ENCODE assay signal across 1 cellular context in the genomic region with DNA sequence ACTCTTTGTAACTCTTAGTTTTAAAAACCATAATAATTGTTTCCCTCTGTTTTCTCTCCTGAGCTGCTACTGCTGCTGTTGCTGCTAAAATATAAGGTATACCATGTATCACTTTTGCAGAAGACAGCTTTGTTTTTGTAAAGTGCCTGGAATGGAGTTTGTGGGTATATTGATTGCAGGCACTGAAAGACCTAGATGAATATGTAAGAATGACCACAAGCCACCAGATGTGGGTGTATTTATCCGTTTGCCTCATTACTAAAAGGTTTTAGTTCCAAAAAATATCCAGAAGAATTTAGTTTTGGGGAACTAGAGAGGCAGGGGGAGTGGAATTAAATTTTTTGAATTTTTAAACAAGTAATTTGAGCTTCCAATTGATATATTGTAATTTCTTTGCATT.
TF ChIP-seq lines count a peak whose summit lies in the region.

No MANE protein-coding gene starts in this region.

TF ChIP-seq in GM23338, 12 proteins besides CTCF, POLR2A, EP300 and RAD21 (continued from another document):
- TF ChIP-seq, protein P1, sequence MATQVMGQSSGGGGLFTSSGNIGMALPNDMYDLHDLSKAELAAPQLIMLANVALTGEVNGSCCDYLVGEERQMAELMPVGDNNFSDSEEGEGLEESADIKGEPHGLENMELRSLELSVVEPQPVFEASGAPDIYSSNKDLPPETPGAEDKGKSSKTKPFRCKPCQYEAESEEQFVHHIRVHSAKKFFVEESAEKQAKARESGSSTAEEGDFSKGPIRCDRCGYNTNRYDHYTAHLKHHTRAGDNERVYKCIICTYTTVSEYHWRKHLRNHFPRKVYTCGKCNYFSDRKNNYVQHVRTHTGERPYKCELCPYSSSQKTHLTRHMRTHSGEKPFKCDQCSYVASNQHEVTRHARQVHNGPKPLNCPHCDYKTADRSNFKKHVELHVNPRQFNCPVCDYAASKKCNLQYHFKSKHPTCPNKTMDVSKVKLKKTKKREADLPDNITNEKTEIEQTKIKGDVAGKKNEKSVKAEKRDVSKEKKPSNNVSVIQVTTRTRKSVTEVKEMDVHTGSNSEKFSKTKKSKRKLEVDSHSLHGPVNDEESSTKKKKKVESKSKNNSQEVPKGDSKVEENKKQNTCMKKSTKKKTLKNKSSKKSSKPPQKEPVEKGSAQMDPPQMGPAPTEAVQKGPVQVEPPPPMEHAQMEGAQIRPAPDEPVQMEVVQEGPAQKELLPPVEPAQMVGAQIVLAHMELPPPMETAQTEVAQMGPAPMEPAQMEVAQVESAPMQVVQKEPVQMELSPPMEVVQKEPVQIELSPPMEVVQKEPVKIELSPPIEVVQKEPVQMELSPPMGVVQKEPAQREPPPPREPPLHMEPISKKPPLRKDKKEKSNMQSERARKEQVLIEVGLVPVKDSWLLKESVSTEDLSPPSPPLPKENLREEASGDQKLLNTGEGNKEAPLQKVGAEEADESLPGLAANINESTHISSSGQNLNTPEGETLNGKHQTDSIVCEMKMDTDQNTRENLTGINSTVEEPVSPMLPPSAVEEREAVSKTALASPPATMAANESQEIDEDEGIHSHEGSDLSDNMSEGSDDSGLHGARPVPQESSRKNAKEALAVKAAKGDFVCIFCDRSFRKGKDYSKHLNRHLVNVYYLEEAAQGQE (IDR thresholded peaks at IDR 0.05; ENCODE audit: unreplicated experiment), result no peak
- no peak for TF ChIP-seq ZNF331 (CRISPR knock-in tag; IDR thresholded peaks at IDR 0.05; ENCODE audit: low read depth)
TF ChIP-seq in GM23338: peak in this region for 0.
